8 cellular contexts compared by ENCODE assay signal in the genomic region with DNA sequence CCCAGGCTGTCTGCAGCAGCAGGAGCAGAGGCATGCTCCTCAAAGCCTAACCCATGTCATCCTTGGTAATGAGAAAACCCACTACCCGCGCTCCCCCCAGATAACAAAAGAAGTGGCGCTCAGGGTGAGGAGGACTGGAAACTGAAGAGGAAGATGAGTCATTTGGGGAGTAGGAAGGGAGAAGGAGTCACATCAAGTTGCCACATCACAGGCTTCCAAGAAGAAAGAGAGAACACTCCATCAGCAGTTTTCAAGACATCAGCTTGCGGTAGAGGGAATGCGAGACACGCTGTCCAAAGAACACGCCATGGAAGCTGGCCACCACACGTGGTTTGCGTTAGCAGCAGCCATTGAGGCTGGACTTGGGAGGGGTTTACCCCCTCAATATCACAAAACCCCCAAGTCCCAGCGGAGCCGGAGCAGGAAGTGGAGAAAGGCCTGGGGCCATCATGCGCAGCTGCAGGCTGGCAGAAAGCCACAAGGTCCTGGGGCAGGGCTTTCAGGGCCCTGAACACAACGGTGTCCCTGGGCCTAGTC. TPM values are rescaled to one million over a fixed set of nuclear protein-coding genes. Genes with fewer than 3 reads are reported as not detected.
DNase-seq lines count a peak whose midpoint lies in the region; ATAC-seq and TF ChIP-seq lines count a peak whose summit lies in the region.

No MANE protein-coding gene starts in this region.

- TF ChIP-seq CTCF in astrocyte of the cerebellum (IDR thresholded peaks at IDR 0.05; ENCODE audit: low read depth, low read length, missing control alignments) (no peak), testis (IDR thresholded peaks at IDR 0.05) (no peak)

- H3K27ac Mint-ChIP-seq in activated naive CD4-positive, alpha-beta T cell treated with anti-CD3 and anti-CD28 coated beads, Interleukin-2, amount 10 ng/mL, durations not matched to agents 7 days and 5 days, result peak overlapping the region; percentile 16

- no peak for TF ChIP-seq POLR2A in testis (IDR thresholded peaks at IDR 0.05)

- H3K4me3 Mint-ChIP-seq in activated naive CD4-positive, alpha-beta T cell treated with anti-CD3 and anti-CD28 coated beads, Interleukin-2, amount 10 ng/mL, durations not matched to agents 7 days and 5 days, result peak overlapping the region; percentile 0

- DNase-seq in activated naive CD4-positive, alpha-beta T cell treated with anti-CD3 and anti-CD28 coated beads, Interleukin-2, amount 10 ng/mL, durations not matched to agents 7 days and 5 days, result peak; percentile 33
- DNase-seq in activated naive CD4-positive, alpha-beta T cell (lab: John Stamatoyannopoulos, UW), result no peak
- DNase-seq in astrocyte of the cerebellum (ENCODE audit: low read depth) (peak; percentile 93), left colon (peak; percentile 43 to 81), testis (peak; percentile 87), GM19240 (ENCODE audit: insufficient read length, low spot score) (no peak)
- DNase-seq in activated CD4-positive, alpha-beta T cell treated with anti-CD3 and anti-CD28 coated beads, Interleukin-2, amount 50 U/mL, for 4 hours, result no peak

- no peaks in the 10 kb centered on the region for H3K9me3 ChIP-seq in testis

- peaks cover 28% of the 10 kb centered on the region for H3K4me1 Mint-ChIP-seq in activated naive CD4-positive, alpha-beta T cell treated with anti-CD3 and anti-CD28 coated beads, Interleukin-2, amount 10 ng/mL, durations not matched to agents 7 days and 5 days

- WGBS in testis, 2 donors, result 51 to 57% methylated on average over 13 of the region's 13 CpGs

- H3K36me3 Mint-ChIP-seq in activated naive CD4-positive, alpha-beta T cell treated with anti-CD3 and anti-CD28 coated beads, Interleukin-2, amount 10 ng/mL, durations not matched to agents 7 days and 5 days, result no peaks in the 10 kb centered on the region

- H3K27me3 ChIP-seq in testis, result no peaks in the 10 kb centered on the region

- intact Hi-C loops in left colon (cut with DNase I, micrococcal nuclease) (no loop called here), testis (cut with DNase I; ENCODE audit: low total_unique reads) (no loop called here)

- H3K27ac ChIP-seq in testis, result peak overlapping the region; percentile 67 to 87

- ATAC-seq in left colon, result peak; percentile 21
- no peak for ATAC-seq in HG03442 (IDR thresholded peaks at IDR 0.05; ENCODE audit: unreplicated experiment)

- peaks cover 16% of the 10 kb centered on the region for H3K27me3 Mint-ChIP-seq in activated naive CD4-positive, alpha-beta T cell treated with anti-CD3 and anti-CD28 coated beads, Interleukin-2, amount 10 ng/mL, durations not matched to agents 7 days and 5 days

- peaks cover 47% of the 10 kb centered on the region for H3K4me1 ChIP-seq in testis

- no peaks in the 10 kb centered on the region for H3K36me3 ChIP-seq in testis (ENCODE audit: low read depth, missing control alignments)

- in situ Hi-C loops in astrocyte of the cerebellum (cut with HindIII; ENCODE audit: low sequenced_read_pairs), result no loop called here

- no peak overlapping the region for H3K4me3 ChIP-seq in astrocyte of the cerebellum (ENCODE audit: low read depth, low read length)
- H3K4me3 ChIP-seq in testis, result no peak overlapping the region

- no peaks in the 10 kb centered on the region for H3K9me3 Mint-ChIP-seq in activated naive CD4-positive, alpha-beta T cell treated with anti-CD3 and anti-CD28 coated beads, Interleukin-2, amount 10 ng/mL, durations not matched to agents 7 days and 5 days

- CTCF ChIA-PET in activated naive CD4-positive, alpha-beta T cell treated with anti-CD3 and anti-CD28 coated beads, Interleukin-2, amount 10 ng/mL, durations not matched to agents 7 days and 5 days (lab: Charles Lee), result interaction anchor here (1.1 kb wide), 1 partner anchor 48 kb away, joined by 4 read pairs; no protein-coding TSS in a partner anchor

RNA-seq across cellular contexts. Expression of a gene that starts 41.5 kb away (rescaled TPM):
- 10 to 100 TPM; 11.1 to 12.6 TPM for total RNA-seq in left colon
- total RNA-seq in testis, result 10 to 100 TPM; 18.3 to 29.4 TPM
- polyA plus RNA-seq in testis (ENCODE audit: insufficient read depth, low read depth, low replicate concordance), result 20.2 TPM

Comparison
In these comparisons a context has a peak if more than half of its experiments do, and no peak if none do; other contexts are left out.
1. DNase-seq: peak in activated naive CD4-positive, alpha-beta T cell treated with anti-CD3 and anti-CD28 coated beads, Interleukin-2, amount 10 ng/mL, durations not matched to agents 7 days and 5 days (single experiment), astrocyte of the cerebellum (single experiment), left colon (2 of 2) and testis (single experiment); none in activated naive CD4-positive, alpha-beta T cell (0 of 4), GM19240 (single experiment) and activated CD4-positive, alpha-beta T cell treated with anti-CD3 and anti-CD28 coated beads, Interleukin-2, amount 50 U/mL, for 4 hours (0 of 2).